8 cellular contexts compared by ENCODE assay signal in genomic region chr1:113760102-113760804, GRCh38. TPM values are rescaled to one million over a fixed set of nuclear protein-coding genes. Genes with fewer than 3 reads are reported as not detected.
DNase-seq lines count a peak whose midpoint lies in the region; ATAC-seq and TF ChIP-seq lines count a peak whose summit lies in the region.

No MANE protein-coding gene starts in this region.

- H3K4me3 ChIP-seq in AG04449 (ENCODE audit: low read depth, low read length) (peak overlapping the region; percentile 74), mucosa of rectum (ENCODE audit: low read length in 2 of 2) (peak overlapping the region; percentile 80 to 95)

- H3K9me3 Mint-ChIP-seq in HFFc6: no peaks in the 10 kb centered on the region
- no peaks in the 10 kb centered on the region for H3K9me3 Mint-ChIP-seq in brain

- no peaks in the 10 kb centered on the region for H3K9me3 ChIP-seq in mucosa of rectum (ENCODE audit: control insufficient read depth in 2 of 2, low read length in 2 of 2)

- H3K36me3 Mint-ChIP-seq in HFFc6 (ENCODE audit: low read depth) (peaks cover 12% of the 10 kb centered on the region), brain (peaks cover 11% of the 10 kb centered on the region)

- H3K4me1 Mint-ChIP-seq in HFFc6 (ENCODE audit: low read depth) (peaks cover 32% of the 10 kb centered on the region), brain (peaks cover 60% of the 10 kb centered on the region)

- no peak for ATAC-seq in HG02852 (IDR thresholded peaks at IDR 0.05; ENCODE audit: unreplicated experiment)
- ATAC-seq in GM18861 (IDR thresholded peaks at IDR 0.05; ENCODE audit: unreplicated experiment): no peak

- H3K36me3 ChIP-seq in mucosa of rectum (ENCODE audit: control insufficient read depth in 2 of 2, insufficient read depth in 2 of 2, low read length in 2 of 2): peaks cover 5 to 10% of the 10 kb centered on the region in 2 donors

- no peaks in the 10 kb centered on the region for H3K27me3 ChIP-seq in mucosa of rectum (ENCODE audit: control insufficient read depth in 2 of 2, insufficient read depth in 2 of 2, low read length in 2 of 2)

- H3K9ac ChIP-seq in mucosa of rectum (ENCODE audit: low read depth in 1 of 2, low read length in 2 of 2): peak overlapping the region; percentile 90 to 95

- H3K27ac ChIP-seq in mucosa of rectum (ENCODE audit: low read depth in 2 of 2, low read length in 2 of 2): peak overlapping the region; percentile 91 to 93

- H3K27ac Mint-ChIP-seq in HFFc6 (peak overlapping the region; percentile 98), brain (peak overlapping the region; percentile 98 to 100 (median 99))

- H3K4me3 Mint-ChIP-seq in HFFc6: peak overlapping the region; percentile 96
- peak overlapping the region; percentile 94 to 98 (median 95) for H3K4me3 Mint-ChIP-seq in brain

- no peak for DNase-seq in AG04449 (ENCODE audit: low read depth, low spot score)
- no peak for DNase-seq in HFFc6
- DNase-seq in NCI-H2029 (lab: John Stamatoyannopoulos, UW): no peak
- DNase-seq in ecto neural progenitor cell (ENCODE audit: low spot score): no peak

- POLR2A ChIA-PET in AG04449 (lab: Yijun Ruan, JAX): interaction anchor here (0.7 to 1.1 kb wide), 6 partner anchors 12 to 467 kb away, joined by 3 to 5 read pairs (median 3); partner anchors contain the start of gene RSBN1

- CTCF ChIA-PET in AG04449 (lab: Yijun Ruan, JAX): interaction anchor here (1.0 kb wide), 1 partner anchor 22 kb away, joined by 3 read pairs; no protein-coding TSS in a partner anchor

- TF ChIP-seq CTCF in AG04449 (IDR thresholded peaks at IDR 0.05; ENCODE audit: insufficient read depth, low read length, missing control alignments) (no peak), HFFc6 (IDR thresholded peaks at IDR 0.05) (no peak), brain (conservative IDR thresholded peaks at IDR 0.05) (no peak)

- H3K27me3 Mint-ChIP-seq in HFFc6 (ENCODE audit: insufficient read depth) (peaks cover 3% of the 10 kb centered on the region), brain (peaks cover 12% of the 10 kb centered on the region)

- H3K4me1 ChIP-seq in mucosa of rectum (ENCODE audit: control insufficient read depth in 2 of 2, insufficient read depth in 2 of 2, low read length in 2 of 2): peaks cover 3 to 6% of the 10 kb centered on the region in 2 donors

RNA-seq across cellular contexts. Expression of gene PHTF1, which starts 1.0 kb away (rescaled TPM):
- total RNA-seq in HFFc6 (2021; fragmentation: NEBNext Ultra II Directional; extraction: Animal tissue kit (Norgen Biotek cat#: 25700)): 10 to 100 TPM; 23.3 to 27.9 (median 24.8) TPM
- 9.5 TPM for polyA plus RNA-seq in brain (ENCODE audit: insufficient read depth, low read depth, low replicate concordance)

RNA-seq across cellular contexts. Expression of gene RSBN1, which starts 52.0 kb away (rescaled TPM):
- total RNA-seq in HFFc6 (2021; fragmentation: NEBNext Ultra II Directional; extraction: Animal tissue kit (Norgen Biotek cat#: 25700)): 10 to 100 TPM in 3 of 6 experiments, 1 to 10 TPM in 3; 9.0 to 11.5 (median 10.0) TPM
- 10.2 TPM for polyA plus RNA-seq in brain (ENCODE audit: insufficient read depth, low read depth, low replicate concordance)
